Comparison of ENCODE assay signal across 3 cellular contexts in the genomic region with DNA sequence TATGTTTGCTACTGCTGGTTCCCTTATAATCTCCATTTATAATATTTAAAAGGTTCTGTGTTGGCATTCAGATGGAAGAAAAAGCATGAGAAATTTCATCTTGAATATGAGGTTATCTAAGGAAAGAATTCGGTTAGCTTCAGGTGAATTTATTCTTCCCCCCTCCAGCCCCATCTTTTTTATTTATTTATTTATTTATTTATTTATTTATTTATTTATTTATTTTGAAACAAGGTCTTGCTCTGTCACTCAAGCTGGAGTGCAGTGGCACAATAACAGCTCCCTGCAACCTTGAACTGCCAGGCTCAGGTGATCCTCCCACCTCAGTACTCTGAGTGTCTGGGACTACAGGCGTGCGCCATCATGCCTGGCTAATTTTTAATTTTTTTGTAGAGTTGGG.
"Had no signal": no experiment of that assay in that cellular context is flagged by ENCODE, and none has a peak within 500 bp of the region (broad histone marks: within the 10 kb centered on the region; RNA-seq: fewer than 3 reads in every experiment).

No MANE protein-coding gene starts in this region.

- DNase-seq: GDM1, GF-D8 had no signal

- H3K4me3 ChIP-seq: GM12878 had no signal
